8 cellular contexts compared by ENCODE assay signal in genomic region chr10:49518982-49519578, GRCh38. TPM values are rescaled to one million over a fixed set of nuclear protein-coding genes. Genes with fewer than 3 reads are reported as not detected.
A peak's percentile ranks its signal among the peaks of the same experiment; 100 is the strongest.
DNase-seq lines count a peak whose midpoint lies in the region; ATAC-seq, FAIRE-seq and TF ChIP-seq lines count a peak whose summit lies in the region.

No MANE protein-coding gene starts in this region.

- H2AFZ ChIP-seq in K562 (ENCODE audit: low read depth, low read length): no peak overlapping the region

- H3K27ac ChIP-seq in K562 (ENCODE audit: extremely low read depth, low read depth, low read length): no peak overlapping the region

- no peak overlapping the region for H3K4me2 ChIP-seq in K562 (ENCODE audit: insufficient read depth, low read length)

- 0 out of 3 replicates have a peak, but pooled peaks cover 4% of the 10 kb centered on the region for H3K79me2 ChIP-seq in K562 (ENCODE audit: control insufficient read depth, insufficient read depth, low read length)

- no peak overlapping the region for H3K9ac ChIP-seq in K562 (ENCODE audit: insufficient read depth in 1 of 2, low read depth in 2 of 2, low read length in 2 of 2)

- peak; percentile 43 for ATAC-seq in GM21786 (IDR thresholded peaks at IDR 0.05; ENCODE audit: unreplicated experiment)
- peak; percentile 94 for ATAC-seq in K562
- peak; percentile 49 for ATAC-seq in stimulated activated naive CD8-positive, alpha-beta T cell treated with anti-CD3 and anti-CD28 coated beads, Interleukin-15, Interleukin-2, amounts not matched to agents 100 U/mL and 50 U/mL, for 24 hours
- ATAC-seq in HG02973 (IDR thresholded peaks at IDR 0.05; ENCODE audit: unreplicated experiment): no peak

- TF ChIP-seq EP300 in K562 (IDR thresholded peaks at IDR 0.05; ENCODE audit: low read length): no peak

- no peaks in the 10 kb centered on the region for H3K4me1 ChIP-seq in K562 (replicated peaks in 1 of 2; ENCODE audit: control insufficient read depth in 2 of 2, insufficient read depth in 2 of 2, low read length in 2 of 2)

- peak; percentile 83 to 88 for TF ChIP-seq RAD21 in K562 (CRISPR knock-in tag; conservative IDR thresholded peaks at IDR 0.05 in 1 of 2, IDR thresholded peaks at IDR 0.05 in 1 of 2)

- DNase-seq in NCI-H1092 treated with DMSO at 0.1 percent for 48 hours (lab: John Stamatoyannopoulos, UW) (peak; percentile 14), NCI-H1092 (lab: John Stamatoyannopoulos, UW) (no peak), NCI-H460 (ENCODE audit: extremely low read depth, low read depth) (peak; percentile 45), K562 (ENCODE audit: extremely low read depth in 1 of 4, low spot score in 3 of 4) (peak; percentile 71 to 81 (median 80)), iPS-NIHi7 (ENCODE audit: extremely low spot score) (peak; percentile 70)
- DNase-seq in stimulated activated naive CD8-positive, alpha-beta T cell treated with anti-CD3 and anti-CD28 coated beads, Interleukin-15, Interleukin-2, amounts not matched to agents 100 U/mL and 50 U/mL, for 24 hours: peak; percentile 31

- no peak overlapping the region for H3K4me3 ChIP-seq in K562

- peak; percentile 93 for FAIRE-seq in K562 (lab: Jason Lieb, UNC)

- CTCF ChIA-PET in K562 (lab: Yijun Ruan, JAX; ENCODE audit: low intra/inter-chr PET ratio): interaction anchor here (1.7 to 3.1 kb wide), 3 partner anchors 112 to 861 kb away, joined by 10 to 23 read pairs (median 13); no protein-coding TSS in a partner anchor

- no peaks in the 10 kb centered on the region for H3K27me3 ChIP-seq in K562 (ENCODE audit: control insufficient read depth in 2 of 2, insufficient read depth in 2 of 2, low read length in 2 of 2)

- H3K9me3 ChIP-seq in K562 (replicated peaks; ENCODE audit: control insufficient read depth, insufficient read depth, low read depth, low read length): no peaks in the 10 kb centered on the region

- no TSS peak for BruUV-seq in K562 (replicated peaks; lab: Mats Ljungman, UMichigan)

- H4K20me1 ChIP-seq in K562 (replicated peaks; ENCODE audit: control insufficient read depth, insufficient read depth, low read length): peaks cover 12% of the 10 kb centered on the region; the same call in 1 of the 2 replicates

- peaks cover 56% of the 10 kb centered on the region for H3K36me3 ChIP-seq in K562 (ENCODE audit: control insufficient read depth, insufficient read depth, low read length)

- TF ChIP-seq CTCF in K562 (IDR thresholded peaks at IDR 0.05 in 2 of 3, conservative IDR thresholded peaks at IDR 0.05 in 1 of 3; ENCODE audit: insufficient read depth in 2 of 3, low read depth in 1 of 3, low read length in 3 of 3): peak; percentile 74 to 88 (median 78)

- intact Hi-C loops in K562 (cut with micrococcal nuclease): loop anchor here (1.0 to 10.0 kb wide), 2 partner anchors 538 to 774 kb away; no protein-coding TSS in a partner anchor

- H3K9me1 ChIP-seq in K562 (ENCODE audit: control insufficient read depth, insufficient read depth, low read length): no peaks in the 10 kb centered on the region

- POLR2A ChIA-PET in K562 (lab: Yijun Ruan, JAX): interaction anchor here (0.5 to 1.5 kb wide), 8 partner anchors 8 to 1322 kb away, joined by 3 to 6 read pairs (median 4); partner anchors contain the start of gene ERCC6

- WGBS in K562 (ENCODE audit: insufficient coverage, low coverage, missing lambda C conversion rate): 34% methylated on average over 3 of the region's 3 CpGs

- TF ChIP-seq POLR2A in K562 (conservative IDR thresholded peaks at IDR 0.05): no peak

- in situ Hi-C loops in K562 (cut with MboI): loop anchor here (5.0 to 10.0 kb wide), 3 partner anchors 107 to 864 kb away; no protein-coding TSS in a partner anchor

TF ChIP-seq in K562, 482 proteins besides CTCF, POLR2A, EP300 and RAD21:
- TF ChIP-seq DEAF1 (CRISPR knock-in tag; IDR thresholded peaks at IDR 0.05): peak; percentile 74
- no peak for TF ChIP-seq ZNF311 (CRISPR knock-in tag; IDR thresholded peaks at IDR 0.05)
- no peak for TF ChIP-seq MBD1 (CRISPR knock-in tag; IDR thresholded peaks at IDR 0.05)
- no peak for TF ChIP-seq E2F5 (CRISPR knock-in tag; IDR thresholded peaks at IDR 0.05)
- peak in 1 of 2 experiments; percentile 70; a peak in 3 of 4 replicates for TF ChIP-seq MAZ (CRISPR knock-in tag; conservative IDR thresholded peaks at IDR 0.05 in 1 of 2, IDR thresholded peaks at IDR 0.05 in 1 of 2)
- TF ChIP-seq POLR2B (IDR thresholded peaks at IDR 0.05; ENCODE audit: low read depth, partially characterized antibody): no peak
- TF ChIP-seq SMC3 (conservative IDR thresholded peaks at IDR 0.05; ENCODE audit: insufficient read depth, low read depth, low read length): peak; percentile 77
- TF ChIP-seq VEZF1 (CRISPR knock-in tag; IDR thresholded peaks at IDR 0.05): 0 out of 2 replicates have a peak, but pooled peaks have one; percentile 26
- 0 out of 2 replicates have a peak, but pooled peaks have one; percentile 35 for TF ChIP-seq KLF6 (CRISPR knock-in tag; IDR thresholded peaks at IDR 0.05; ENCODE audit: borderline replicate concordance)
- peak; percentile 76; the same call in 1 of the 2 replicates for TF ChIP-seq STAG1 (CRISPR knock-in tag; IDR thresholded peaks at IDR 0.05; ENCODE audit: borderline replicate concordance)

RNA-seq across cellular contexts. Expression of gene ERCC6, which starts 19.8 kb away (rescaled TPM):
- total RNA-seq in NCI-H460 (2014; rRNA removed; shearing (Covaris generic)): 7.9 and 10.3 TPM in 2 replicates
- polyA plus RNA-seq in NCI-H460 (2014; cell fraction: nucleus; rRNA removed): 5.4 and 72.2 TPM in 2 replicates
- 50.8 and 74.2 TPM in 2 replicates for total RNA-seq in K562 (2011; cell fraction: chromatin; rRNA removed; ENCODE audit: low replicate concordance)
- 14.2 and 24.2 TPM in 2 replicates for total RNA-seq in K562 (2011; cell fraction: nucleolus; rRNA removed)
- 32.3 and 48.5 TPM in 2 replicates for total RNA-seq in K562 (2011; cell fraction: nucleoplasm; rRNA removed)
- total RNA-seq in K562 (2014; rRNA removed) (7.1 and 7.8 TPM in 2 replicates), K562 (2014; rRNA removed; fragmentation: Illumina TruSeq; extraction: Trizol) (13.6 and 13.8 TPM in 2 replicates), K562 (2015; rRNA removed; fragmentation: Illumina TruSeq; extraction: Trizol) (11.5 and 11.8 TPM in 2 replicates), K562 (2021) (15.7 and 17.3 TPM in 2 replicates)
- polyA plus RNA-seq in K562 (2011; rRNA removed) (17.0 and 17.7 TPM in 2 replicates), K562 (2014; fragmentation: Illumina TruSeq; extraction: Trizol) (9.1 and 11.6 TPM in 2 replicates), K562 (2014; fragmentation: Nextera tagmentation; extraction: Ambion mirVana) (10 to 100 TPM in 1 of 2 experiments, 1 to 10 TPM in 1; 7.8 to 13.4 TPM), K562 (2014; rRNA removed) (7.2 and 9.9 TPM in 2 replicates)
- 8.1 and 8.6 TPM in 2 replicates for polyA plus RNA-seq in K562 (2011; cell fraction: cytosol; rRNA removed)
- 24.5 and 34.1 TPM in 2 replicates for polyA plus RNA-seq in K562 (2011; cell fraction: nucleus; rRNA removed)
- 8.6 and 9.5 TPM in 2 replicates for polyA plus RNA-seq in K562 (2012)
- 53.0 and 70.7 TPM in 2 replicates for polyA minus RNA-seq in K562 (2011; rRNA and poly(A)+ RNA removed)
- polyA minus RNA-seq in K562 (2011; cell fraction: cytosol; rRNA and poly(A)+ RNA removed): 11.6 and 12.3 TPM in 2 replicates
- polyA minus RNA-seq in K562 (2011; cell fraction: nucleus; rRNA and poly(A)+ RNA removed): 31.2 and 51.4 TPM in 2 replicates
